In genomic region chr22:23897320-23897719, GRCh38 we compare ENCODE assay signal across 14 cellular contexts. TPM values are rescaled to one million over a fixed set of nuclear protein-coding genes. Genes with fewer than 3 reads are reported as not detected.
DNase-seq lines count a peak whose midpoint lies in the region; ATAC-seq and TF ChIP-seq lines count a peak whose summit lies in the region.
"Had no signal": no experiment of that assay in that cellular context is flagged by ENCODE, and none has a peak within 500 bp of the region (broad histone marks: within the 10 kb centered on the region; RNA-seq: fewer than 3 reads in every experiment).

No MANE protein-coding gene starts in this region.

- H3K27me3 ChIP-seq in CD4-positive, CD25-positive, alpha-beta regulatory T cell (ENCODE audit: control insufficient read depth, insufficient read depth, low read length) = no peaks in the 10 kb centered on the region
- H3K27me3 ChIP-seq in brain microvascular endothelial cell (replicated peaks) = no peaks in the 10 kb centered on the region
- H3K27me3 ChIP-seq: SJCRH30, testis had no signal

- peak; percentile 1 for TF ChIP-seq POLR2A in GM15510 (IDR thresholded peaks at IDR 0.05; ENCODE audit: borderline replicate concordance, extremely low read depth, insufficient read length)

- TF ChIP-seq CTCF in natural killer cell (IDR thresholded peaks at IDR 0.05) = no peak
- no peak for TF ChIP-seq CTCF in brain microvascular endothelial cell (IDR thresholded peaks at IDR 0.05; ENCODE audit: low read depth, low read length, missing control alignments)

- intact Hi-C loops in activated T-helper 2 cell treated with anti-CD3 and anti-CD28 coated beads, Interferon-gamma antibody, Interleukin-2, Interleukin-4, amounts not matched to agents 10 μg/mL and 5 μg/mL and 100 μg/mL, durations not matched to agents 14 hours and 24 hours and 36 hours (cut with micrococcal nuclease) = no loop called here
- intact Hi-C loops in natural killer cell (cut with micrococcal nuclease) = no loop called here

- H3K36me3 ChIP-seq in CD4-positive, CD25-positive, alpha-beta regulatory T cell (ENCODE audit: control insufficient read depth, insufficient read depth, low read length) = peaks cover 6% of the 10 kb centered on the region
- peaks cover 18% of the 10 kb centered on the region for H3K36me3 ChIP-seq in brain microvascular endothelial cell (replicated peaks)

- in situ Hi-C loops in brain microvascular endothelial cell (cut with HindIII; ENCODE audit: low pct_ligation_motif_present, low sequenced_read_pairs) = no loop called here

- peaks cover 24% of the 10 kb centered on the region for H3K4me1 ChIP-seq in CD4-positive, CD25-positive, alpha-beta regulatory T cell (ENCODE audit: control insufficient read depth, insufficient read depth, low read length, poor library complexity, severe bottlenecking)

- no peak overlapping the region for H3K27ac Mint-ChIP-seq in CD4-positive, CD25-positive, alpha-beta regulatory T cell
- H3K27ac Mint-ChIP-seq in activated T-helper 2 cell treated with anti-CD3 and anti-CD28 coated beads, Interferon-gamma antibody, Interleukin-2, Interleukin-4, amounts not matched to agents 10 μg/mL and 5 μg/mL and 100 μg/mL, durations not matched to agents 14 hours and 24 hours and 36 hours = no peak overlapping the region
- peak overlapping the region in 1 of 2 donors; percentile 50 for H3K27ac Mint-ChIP-seq in natural killer cell
- H3K27ac Mint-ChIP-seq: dendritic cell treated with granulocyte-macrophage colony-stimulating factor and Interleukin-4, amounts not matched to agents 40 ng/mL and 50 ng/mL, for 4 days had no signal

- H3K9me3 Mint-ChIP-seq in CD4-positive, CD25-positive, alpha-beta regulatory T cell = peaks cover 0 to 3% (median 0%) of the 10 kb centered on the region in 7 donors
- H3K9me3 Mint-ChIP-seq in activated T-helper 2 cell treated with anti-CD3 and anti-CD28 coated beads, Interferon-gamma antibody, Interleukin-2, Interleukin-4, amounts not matched to agents 10 μg/mL and 5 μg/mL and 100 μg/mL, durations not matched to agents 14 hours and 24 hours and 36 hours = peaks cover 13% of the 10 kb centered on the region
- no peaks in the 10 kb centered on the region for H3K9me3 Mint-ChIP-seq in natural killer cell
- H3K9me3 Mint-ChIP-seq: dendritic cell treated with granulocyte-macrophage colony-stimulating factor and Interleukin-4, amounts not matched to agents 40 ng/mL and 50 ng/mL, for 4 days had no signal

- no peak for DNase-seq in CD4-positive, CD25-positive, alpha-beta regulatory T cell
- DNase-seq in activated T-helper 2 cell treated with anti-CD3 and anti-CD28 coated beads, Interferon-gamma antibody, Interleukin-2, Interleukin-4, amounts not matched to agents 10 μg/mL and 5 μg/mL and 100 μg/mL, durations not matched to agents 14 hours and 24 hours and 36 hours (ENCODE audit: low spot score) = no peak
- DNase-seq in natural killer cell = no peak
- no peak for DNase-seq in AG08396 (ENCODE audit: low spot score)
- DNase-seq in brain microvascular endothelial cell = no peak
- DNase-seq: MM.1S, NCI-H1930, NCI-H510A treated with DMSO at 0.1 percent for 48 hours, SJCRH30, testis had no signal

- H3K27ac ChIP-seq in CD4-positive, CD25-positive, alpha-beta regulatory T cell (ENCODE audit: insufficient read depth, low read length, poor library complexity, severe bottlenecking) = no peak overlapping the region
- no peak overlapping the region for H3K27ac ChIP-seq in brain microvascular endothelial cell
- H3K27ac ChIP-seq: SJCRH30 had no signal

- peaks cover 5% of the 10 kb centered on the region for H3K36me3 Mint-ChIP-seq in CD4-positive, CD25-positive, alpha-beta regulatory T cell
- peaks cover 62% of the 10 kb centered on the region for H3K36me3 Mint-ChIP-seq in activated T-helper 2 cell treated with anti-CD3 and anti-CD28 coated beads, Interferon-gamma antibody, Interleukin-2, Interleukin-4, amounts not matched to agents 10 μg/mL and 5 μg/mL and 100 μg/mL, durations not matched to agents 14 hours and 24 hours and 36 hours (ENCODE audit: low read depth)
- H3K36me3 Mint-ChIP-seq in natural killer cell = no peaks in the 10 kb centered on the region

- ATAC-seq in CD4-positive, CD25-positive, alpha-beta regulatory T cell (ENCODE audit: low read depth in 2 of 2) = no peak
- no peak for ATAC-seq in natural killer cell
- no peak for ATAC-seq in HG02642 (IDR thresholded peaks at IDR 0.05; ENCODE audit: poor library complexity, unreplicated experiment)

- no peak overlapping the region for H3K4me3 ChIP-seq in CD4-positive, CD25-positive, alpha-beta regulatory T cell (ENCODE audit: low read depth, low read length)
- no peak overlapping the region for H3K4me3 ChIP-seq in brain microvascular endothelial cell (ENCODE audit: low read depth, low read length)
- H3K4me3 ChIP-seq: lung, SJCRH30, testis had no signal

- no peaks in the 10 kb centered on the region for H3K9me3 ChIP-seq in CD4-positive, CD25-positive, alpha-beta regulatory T cell (ENCODE audit: control insufficient read depth in 2 of 2, low read length in 2 of 2)
- H3K9me3 ChIP-seq: testis had no signal

- peak overlapping the region; percentile 69 to 87 (median 78) for H3K4me3 Mint-ChIP-seq in CD4-positive, CD25-positive, alpha-beta regulatory T cell
- peak overlapping the region; percentile 72 for H3K4me3 Mint-ChIP-seq in activated T-helper 2 cell treated with anti-CD3 and anti-CD28 coated beads, Interferon-gamma antibody, Interleukin-2, Interleukin-4, amounts not matched to agents 10 μg/mL and 5 μg/mL and 100 μg/mL, durations not matched to agents 14 hours and 24 hours and 36 hours (ENCODE audit: low read depth)
- peak overlapping the region; percentile 68 for H3K4me3 Mint-ChIP-seq in natural killer cell
- H3K4me3 Mint-ChIP-seq: dendritic cell treated with granulocyte-macrophage colony-stimulating factor and Interleukin-4, amounts not matched to agents 40 ng/mL and 50 ng/mL, for 4 days had no signal

- H3K27me3 Mint-ChIP-seq in CD4-positive, CD25-positive, alpha-beta regulatory T cell = peaks cover 4% of the 10 kb centered on the region
- no peaks in the 10 kb centered on the region for H3K27me3 Mint-ChIP-seq in activated T-helper 2 cell treated with anti-CD3 and anti-CD28 coated beads, Interferon-gamma antibody, Interleukin-2, Interleukin-4, amounts not matched to agents 10 μg/mL and 5 μg/mL and 100 μg/mL, durations not matched to agents 14 hours and 24 hours and 36 hours (ENCODE audit: low read depth)
- H3K27me3 Mint-ChIP-seq in natural killer cell (ENCODE audit: low read depth in 2 of 2) = no peaks in the 10 kb centered on the region

- H3K4me1 Mint-ChIP-seq in CD4-positive, CD25-positive, alpha-beta regulatory T cell = peaks cover 0 to 34% (median 18%) of the 10 kb centered on the region in 4 donors
- H3K4me1 Mint-ChIP-seq in activated T-helper 2 cell treated with anti-CD3 and anti-CD28 coated beads, Interferon-gamma antibody, Interleukin-2, Interleukin-4, amounts not matched to agents 10 μg/mL and 5 μg/mL and 100 μg/mL, durations not matched to agents 14 hours and 24 hours and 36 hours (ENCODE audit: low read depth) = peaks cover 17% of the 10 kb centered on the region
- H3K4me1 Mint-ChIP-seq in natural killer cell = peaks cover 20 to 41% of the 10 kb centered on the region in 2 donors

RNA-seq across cellular contexts. Expression of gene MIF, which starts 3.1 kb away (rescaled TPM):
- total RNA-seq in CD4-positive, CD25-positive, alpha-beta regulatory T cell = 202 TPM
- 1,000 to 10,000 TPM; 1,100 to 1,384 (median 1,231) TPM for polyA plus RNA-seq in CD4-positive, CD25-positive, alpha-beta regulatory T cell
- total RNA-seq in activated T-helper 2 cell treated with anti-CD3 and anti-CD28 coated beads, Interferon-gamma antibody, Interleukin-2, Interleukin-4, amounts not matched to agents 10 μg/mL and 5 μg/mL and 100 μg/mL, durations not matched to agents 14 hours and 24 hours and 36 hours = 1,309 and 1,313 TPM in 2 replicates
- total RNA-seq in natural killer cell = 100 to 1,000 TPM; 115 to 182 (median 133) TPM

RNA-seq across cellular contexts. Expression of gene SLC2A11, which starts 39.6 kb away (rescaled TPM):
- 8.6 TPM for total RNA-seq in CD4-positive, CD25-positive, alpha-beta regulatory T cell
- polyA plus RNA-seq in CD4-positive, CD25-positive, alpha-beta regulatory T cell = 1 to 10 TPM; 2.5 to 4.6 (median 4.1) TPM
- total RNA-seq in activated T-helper 2 cell treated with anti-CD3 and anti-CD28 coated beads, Interferon-gamma antibody, Interleukin-2, Interleukin-4, amounts not matched to agents 10 μg/mL and 5 μg/mL and 100 μg/mL, durations not matched to agents 14 hours and 24 hours and 36 hours = 9.4 and 9.6 TPM in 2 replicates
- total RNA-seq in natural killer cell = 10 to 100 TPM in 2 of 3 donors, 1 to 10 TPM in 1; 9.2 to 14.1 (median 11.8) TPM

RNA-seq across cellular contexts. Expression of gene DERL3, which starts 58.5 kb away (rescaled TPM):
- 1.0 TPM for total RNA-seq in CD4-positive, CD25-positive, alpha-beta regulatory T cell
- under 1 TPM in 1 of 4 donors, not detected in 3; 0.53 TPM for polyA plus RNA-seq in CD4-positive, CD25-positive, alpha-beta regulatory T cell
- total RNA-seq in activated T-helper 2 cell treated with anti-CD3 and anti-CD28 coated beads, Interferon-gamma antibody, Interleukin-2, Interleukin-4, amounts not matched to agents 10 μg/mL and 5 μg/mL and 100 μg/mL, durations not matched to agents 14 hours and 24 hours and 36 hours = 10.3 TPM in 2 replicates
- total RNA-seq in natural killer cell = 10 to 100 TPM in 1 of 3 donors, 1 to 10 TPM in 1, under 1 TPM in 1; 0.88 to 24.5 (median 1.3) TPM
- total RNA-seq: SJCRH30 had no signal
